In genomic region chr2:215826838-215827441, GRCh38 we compare ENCODE assay signal across 11 cellular contexts.
A peak's percentile ranks its signal among the peaks of the same experiment; 100 is the strongest.
DNase-seq lines count a peak whose midpoint lies in the region; ATAC-seq and TF ChIP-seq lines count a peak whose summit lies in the region.
"Had no signal": no experiment of that assay in that cellular context is flagged by ENCODE, and none has a peak within 500 bp of the region (broad histone marks: within the 10 kb centered on the region; RNA-seq: fewer than 3 reads in every experiment).

No MANE protein-coding gene starts in this region.

- peak overlapping the region; percentile 77 for H3K4me2 ChIP-seq in smooth muscle cell

- WGBS in smooth muscle cell (ENCODE audit: low lambda C conversion rate): 7% methylated on average over 8 of the region's 8 CpGs

- ATAC-seq in HG02884 (IDR thresholded peaks at IDR 0.05; ENCODE audit: unreplicated experiment) (no peak), HG02588 (IDR thresholded peaks at IDR 0.05; ENCODE audit: unreplicated experiment) (no peak)

- DNase-seq in HCEC 1CT (peak; percentile 33), SK-N-DZ (ENCODE audit: low spot score) (peak; percentile 36), fibroblast of villous mesenchyme (ENCODE audit: low read depth) (peak; percentile 82), smooth muscle cell (lab: John Stamatoyannopoulos, UW; ENCODE audit: unreplicated experiment) (no peak), AML-193 (lab: John Stamatoyannopoulos, UW) (no peak)
- DNase-seq: naive B cell, NCI-H1694 treated with DMSO at 0.1 percent for 48 hours, sigmoid colon, SW 1271 had no signal

- no peaks in the 10 kb centered on the region for H3K79me2 ChIP-seq in smooth muscle cell (ENCODE audit: low read depth)

- peak overlapping the region; percentile 86 for H3K27ac ChIP-seq in smooth muscle cell (ENCODE audit: low read depth)

- H3F3A ChIP-seq in smooth muscle cell (ENCODE audit: low read depth): peaks cover 16% of the 10 kb centered on the region

- H3K9me3 ChIP-seq in smooth muscle cell (replicated peaks; ENCODE audit: low read depth): no peaks in the 10 kb centered on the region
- H3K9me3 ChIP-seq: sigmoid colon had no signal

- H3K36me3 ChIP-seq in smooth muscle cell (ENCODE audit: low read depth): no peaks in the 10 kb centered on the region
- H3K36me3 ChIP-seq: sigmoid colon had no signal

- no peaks in the 10 kb centered on the region for H4K20me1 ChIP-seq in smooth muscle cell (ENCODE audit: low read depth)

- H2AFZ ChIP-seq in smooth muscle cell (ENCODE audit: low read depth): peak overlapping the region; percentile 77

- peak overlapping the region; percentile 18 for H3K9ac ChIP-seq in smooth muscle cell (ENCODE audit: low read depth)

- H3K27me3 ChIP-seq in smooth muscle cell (ENCODE audit: low read depth): no peaks in the 10 kb centered on the region
- H3K27me3 ChIP-seq: sigmoid colon had no signal

- H3K4me1 ChIP-seq in smooth muscle cell (ENCODE audit: low read depth): peaks cover 4% of the 10 kb centered on the region

- TF ChIP-seq CTCF in fibroblast of villous mesenchyme (IDR thresholded peaks at IDR 0.05; ENCODE audit: insufficient read depth, low read depth, low read length): no peak
- TF ChIP-seq CTCF in smooth muscle cell (IDR thresholded peaks at IDR 0.05; ENCODE audit: borderline replicate concordance, insufficient read depth, poor library complexity, severe bottlenecking): no peak

- H3K4me3 ChIP-seq in fibroblast of villous mesenchyme (ENCODE audit: low read depth, low read length) (no peak overlapping the region), smooth muscle cell (peak overlapping the region; percentile 25)
- H3K4me3 ChIP-seq: sigmoid colon had no signal

Comparison
In these comparisons a context has a peak if more than half of its experiments do, and no peak if none do; other contexts are left out.
1. DNase-seq: peak in HCEC 1CT (single experiment), SK-N-DZ (single experiment) and fibroblast of villous mesenchyme (single experiment); none in smooth muscle cell (single experiment) and AML-193 (0 of 2).